1 cellular context compared by ENCODE assay signal in genomic region chr1:26701995-26702679, GRCh38.
TF ChIP-seq lines count a peak whose summit lies in the region.

No MANE protein-coding gene starts in this region.

TF ChIP-seq in HepG2, 621 proteins besides CTCF, POLR2A, EP300 and RAD21 (continued from another document):
- no peak for TF ChIP-seq AFF4 (CRISPR knock-in tag; IDR thresholded peaks at IDR 0.05)
- no peak for TF ChIP-seq SALL2 (CRISPR knock-in tag; IDR thresholded peaks at IDR 0.05)
- peak; percentile 23 to 66; a peak in 3 of 4 replicates for TF ChIP-seq MAFK (conservative IDR thresholded peaks at IDR 0.05 in 1 of 2, IDR thresholded peaks at IDR 0.05 in 1 of 2; ENCODE audit: low read length in 2 of 2)
- no peak for TF ChIP-seq RCOR2 (CRISPR knock-in tag; IDR thresholded peaks at IDR 0.05)
- TF ChIP-seq MAFF (IDR thresholded peaks at IDR 0.05; ENCODE audit: low read depth, low read length), result peak; percentile 47; the same call in 1 of the 2 replicates
- no peak for TF ChIP-seq ZHX1 (CRISPR knock-in tag; IDR thresholded peaks at IDR 0.05; ENCODE audit: low read depth)
- no peak for TF ChIP-seq ZNF496 (CRISPR knock-in tag; IDR thresholded peaks at IDR 0.05; ENCODE audit: insufficient replicate concordance)
- no peak for TF ChIP-seq SOX13 (IDR thresholded peaks at IDR 0.05)
- no peak for TF ChIP-seq SOX13 (CRISPR knock-in tag; conservative IDR thresholded peaks at IDR 0.05 in 1 of 2, IDR thresholded peaks at IDR 0.05 in 1 of 2)
TF ChIP-seq in HepG2: peak in this region for 2.
